ENCODE assay signal across 1 cellular context in the genomic region with DNA sequence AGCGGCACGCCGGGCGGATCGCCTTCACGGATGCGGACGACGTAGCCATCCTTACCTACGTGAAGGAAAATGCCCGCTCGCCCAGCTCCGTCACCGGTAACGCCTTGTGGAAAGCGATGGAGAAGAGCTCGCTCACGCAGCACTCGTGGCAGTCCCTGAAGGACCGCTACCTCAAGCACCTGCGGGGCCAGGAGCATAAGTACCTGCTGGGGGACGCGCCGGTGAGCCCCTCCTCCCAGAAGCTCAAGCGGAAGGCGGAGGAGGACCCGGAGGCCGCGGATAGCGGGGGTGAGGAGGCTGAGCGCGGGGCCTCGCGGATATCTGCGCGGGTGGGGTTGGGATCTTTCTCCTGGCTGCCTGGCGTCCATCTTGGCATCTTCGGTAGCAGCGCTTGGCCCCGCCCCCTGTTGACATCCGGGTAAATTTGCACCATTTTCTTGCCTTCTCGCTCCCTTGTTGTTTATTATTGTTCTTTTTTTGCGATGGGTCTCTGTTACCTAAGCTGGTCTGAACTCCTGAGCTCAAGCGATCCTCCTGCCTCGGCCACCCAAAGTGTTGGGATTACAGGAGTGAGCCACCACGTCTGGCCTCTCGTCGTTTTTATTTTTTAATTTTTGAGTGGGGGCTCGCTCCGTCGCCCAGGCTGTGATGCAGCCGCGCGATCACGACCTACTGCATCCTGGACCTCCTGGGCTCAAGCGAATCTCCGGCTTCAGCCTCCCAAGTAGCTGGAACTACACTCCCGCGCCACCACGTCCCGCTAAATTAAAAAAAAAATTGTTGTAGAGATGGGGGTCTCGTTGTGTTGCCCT.
A peak's percentile ranks its signal among the peaks of the same experiment; 100 is the strongest.
TF ChIP-seq lines count a peak whose summit lies in the region.

No MANE protein-coding gene starts in this region.

TF ChIP-seq in HEK293, 187 proteins besides CTCF, POLR2A, EP300 and RAD21 (continued from another document and continues in another):
- TF ChIP-seq ZNF280D (tag by site-specific recombination; IDR thresholded peaks at IDR 0.05) (no peak), ZNF544 (tag by site-specific recombination; IDR thresholded peaks at IDR 0.05) (no peak), EGR2 (tag by site-specific recombination; IDR thresholded peaks at IDR 0.05; ENCODE audit: low read depth) (peak; percentile 66), BCL11A (tag by site-specific recombination; IDR thresholded peaks at IDR 0.05; ENCODE audit: low read depth) (no peak), ZSCAN4 (tag by site-specific recombination; IDR thresholded peaks at IDR 0.05) (no peak), HOXD13 (CRISPR knock-in tag; IDR thresholded peaks at IDR 0.05; ENCODE audit: borderline replicate concordance) (no peak), ZNF121 (tag by site-specific recombination; IDR thresholded peaks at IDR 0.05) (no peak), ZNF677 (tag by site-specific recombination; IDR thresholded peaks at IDR 0.05) (no peak), ZSCAN18 (tag by site-specific recombination; IDR thresholded peaks at IDR 0.05) (no peak), ZFP37 (tag by site-specific recombination; IDR thresholded peaks at IDR 0.05) (no peak), ZNF19 (tag by site-specific recombination; IDR thresholded peaks at IDR 0.05; ENCODE audit: low read depth) (no peak), ZNF146 (tag by site-specific recombination; IDR thresholded peaks at IDR 0.05) (no peak), ZNF157 (tag by site-specific recombination; IDR thresholded peaks at IDR 0.05) (no peak), ZNF423 (tag by site-specific recombination; IDR thresholded peaks at IDR 0.05) (no peak), OSR2 (tag by site-specific recombination; IDR thresholded peaks at IDR 0.05) (peak; percentile 42), SP7 (tag by site-specific recombination; IDR thresholded peaks at IDR 0.05) (0 out of 2 replicates have a peak, but pooled peaks have one; percentile 31), MEIS1 (CRISPR knock-in tag; IDR thresholded peaks at IDR 0.05; ENCODE audit: borderline replicate concordance) (no peak), KLF10 (tag by site-specific recombination; IDR thresholded peaks at IDR 0.05) (no peak), ZNF501 (tag by site-specific recombination; IDR thresholded peaks at IDR 0.05) (no peak), ZNF670 (tag by site-specific recombination; IDR thresholded peaks at IDR 0.05; ENCODE audit: low read depth) (no peak), ZBTB21 (tag by site-specific recombination; IDR thresholded peaks at IDR 0.05) (no peak), ZNF791 (tag by site-specific recombination; IDR thresholded peaks at IDR 0.05) (no peak), ZNF16 (tag by site-specific recombination; IDR thresholded peaks at IDR 0.05; ENCODE audit: low read depth) (no peak), ZNF433 (tag by site-specific recombination; IDR thresholded peaks at IDR 0.05; ENCODE audit: low read depth) (no peak), ZNF747 (tag by site-specific recombination; IDR thresholded peaks at IDR 0.05) (no peak), ZNF211 (tag by site-specific recombination; IDR thresholded peaks at IDR 0.05; ENCODE audit: low read depth) (no peak), HOXA7 (CRISPR knock-in tag; IDR thresholded peaks at IDR 0.05; ENCODE audit: borderline replicate concordance) (no peak), IKZF3 (tag by site-specific recombination; IDR thresholded peaks at IDR 0.05) (no peak), ZBTB17 (tag by site-specific recombination; IDR thresholded peaks at IDR 0.05) (peak; percentile 10; the same call in 1 of the 2 replicates), ZNF585B (tag by site-specific recombination; IDR thresholded peaks at IDR 0.05) (no peak), ZNF555 (tag by site-specific recombination; conservative IDR thresholded peaks at IDR 0.05) (no peak), ZNF112 (tag by site-specific recombination; IDR thresholded peaks at IDR 0.05) (no peak), ZSCAN23 (tag by site-specific recombination; IDR thresholded peaks at IDR 0.05) (no peak), TRIM28 (IDR thresholded peaks at IDR 0.05; ENCODE audit: borderline replicate concordance, low read length) (no peak), ZBTB8A (tag by site-specific recombination; IDR thresholded peaks at IDR 0.05) (no peak), YY2 (tag by site-specific recombination; IDR thresholded peaks at IDR 0.05) (peak; percentile 49; the same call in 1 of the 2 replicates), ZNF580 (tag by site-specific recombination; IDR thresholded peaks at IDR 0.05) (0 out of 2 replicates have a peak, but pooled peaks have one; percentile 22), ZEB2 (tag by site-specific recombination; IDR thresholded peaks at IDR 0.05) (peak; percentile 15; the same call in 1 of the 2 replicates), ZSCAN5A (tag by site-specific recombination; IDR thresholded peaks at IDR 0.05) (no peak), KLF9 (tag by site-specific recombination; IDR thresholded peaks at IDR 0.05; ENCODE audit: low read depth) (peak; percentile 71), ZBTB49 (tag by site-specific recombination; IDR thresholded peaks at IDR 0.05; ENCODE audit: low read depth) (no peak), ZNF658 (tag by site-specific recombination; IDR thresholded peaks at IDR 0.05) (no peak), ZBTB20 (tag by site-specific recombination; IDR thresholded peaks at IDR 0.05) (peak; percentile 90)
- TF ChIP-seq, protein P1, sequence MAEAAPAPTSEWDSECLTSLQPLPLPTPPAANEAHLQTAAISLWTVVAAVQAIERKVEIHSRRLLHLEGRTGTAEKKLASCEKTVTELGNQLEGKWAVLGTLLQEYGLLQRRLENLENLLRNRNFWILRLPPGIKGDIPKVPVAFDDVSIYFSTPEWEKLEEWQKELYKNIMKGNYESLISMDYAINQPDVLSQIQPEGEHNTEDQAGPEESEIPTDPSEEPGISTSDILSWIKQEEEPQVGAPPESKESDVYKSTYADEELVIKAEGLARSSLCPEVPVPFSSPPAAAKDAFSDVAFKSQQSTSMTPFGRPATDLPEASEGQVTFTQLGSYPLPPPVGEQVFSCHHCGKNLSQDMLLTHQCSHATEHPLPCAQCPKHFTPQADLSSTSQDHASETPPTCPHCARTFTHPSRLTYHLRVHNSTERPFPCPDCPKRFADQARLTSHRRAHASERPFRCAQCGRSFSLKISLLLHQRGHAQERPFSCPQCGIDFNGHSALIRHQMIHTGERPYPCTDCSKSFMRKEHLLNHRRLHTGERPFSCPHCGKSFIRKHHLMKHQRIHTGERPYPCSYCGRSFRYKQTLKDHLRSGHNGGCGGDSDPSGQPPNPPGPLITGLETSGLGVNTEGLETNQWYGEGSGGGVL (tag by site-specific recombination; IDR thresholded peaks at IDR 0.05) = 0 out of 2 replicates have a peak, but pooled peaks have one; percentile 19
- TF ChIP-seq, protein P2, sequence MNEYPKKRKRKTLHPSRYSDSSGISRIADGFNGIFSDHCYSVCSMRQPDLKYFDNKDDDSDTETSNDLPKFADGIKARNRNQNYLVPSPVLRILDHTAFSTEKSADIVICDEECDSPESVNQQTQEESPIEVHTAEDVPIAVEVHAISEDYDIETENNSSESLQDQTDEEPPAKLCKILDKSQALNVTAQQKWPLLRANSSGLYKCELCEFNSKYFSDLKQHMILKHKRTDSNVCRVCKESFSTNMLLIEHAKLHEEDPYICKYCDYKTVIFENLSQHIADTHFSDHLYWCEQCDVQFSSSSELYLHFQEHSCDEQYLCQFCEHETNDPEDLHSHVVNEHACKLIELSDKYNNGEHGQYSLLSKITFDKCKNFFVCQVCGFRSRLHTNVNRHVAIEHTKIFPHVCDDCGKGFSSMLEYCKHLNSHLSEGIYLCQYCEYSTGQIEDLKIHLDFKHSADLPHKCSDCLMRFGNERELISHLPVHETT (tag by site-specific recombination; IDR thresholded peaks at IDR 0.05) = no peak
- TF ChIP-seq, protein P3, sequence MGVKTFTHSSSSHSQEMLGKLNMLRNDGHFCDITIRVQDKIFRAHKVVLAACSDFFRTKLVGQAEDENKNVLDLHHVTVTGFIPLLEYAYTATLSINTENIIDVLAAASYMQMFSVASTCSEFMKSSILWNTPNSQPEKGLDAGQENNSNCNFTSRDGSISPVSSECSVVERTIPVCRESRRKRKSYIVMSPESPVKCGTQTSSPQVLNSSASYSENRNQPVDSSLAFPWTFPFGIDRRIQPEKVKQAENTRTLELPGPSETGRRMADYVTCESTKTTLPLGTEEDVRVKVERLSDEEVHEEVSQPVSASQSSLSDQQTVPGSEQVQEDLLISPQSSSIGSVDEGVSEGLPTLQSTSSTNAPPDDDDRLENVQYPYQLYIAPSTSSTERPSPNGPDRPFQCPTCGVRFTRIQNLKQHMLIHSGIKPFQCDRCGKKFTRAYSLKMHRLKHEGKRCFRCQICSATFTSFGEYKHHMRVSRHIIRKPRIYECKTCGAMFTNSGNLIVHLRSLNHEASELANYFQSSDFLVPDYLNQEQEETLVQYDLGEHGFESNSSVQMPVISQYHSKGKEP (tag by site-specific recombination; IDR thresholded peaks at IDR 0.05) = no peak
- TF ChIP-seq, protein P4, sequence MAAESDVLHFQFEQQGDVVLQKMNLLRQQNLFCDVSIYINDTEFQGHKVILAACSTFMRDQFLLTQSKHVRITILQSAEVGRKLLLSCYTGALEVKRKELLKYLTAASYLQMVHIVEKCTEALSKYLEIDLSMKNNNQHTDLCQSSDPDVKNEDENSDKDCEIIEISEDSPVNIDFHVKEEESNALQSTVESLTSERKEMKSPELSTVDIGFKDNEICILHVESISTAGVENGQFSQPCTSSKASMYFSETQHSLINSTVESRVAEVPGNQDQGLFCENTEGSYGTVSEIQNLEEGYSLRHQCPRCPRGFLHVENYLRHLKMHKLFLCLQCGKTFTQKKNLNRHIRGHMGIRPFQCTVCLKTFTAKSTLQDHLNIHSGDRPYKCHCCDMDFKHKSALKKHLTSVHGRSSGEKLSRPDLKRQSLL (tag by site-specific recombination; IDR thresholded peaks at IDR 0.05) = peak; percentile 40; the same call in 1 of the 2 replicates
